14 cellular contexts compared by ENCODE assay signal in the genomic region with DNA sequence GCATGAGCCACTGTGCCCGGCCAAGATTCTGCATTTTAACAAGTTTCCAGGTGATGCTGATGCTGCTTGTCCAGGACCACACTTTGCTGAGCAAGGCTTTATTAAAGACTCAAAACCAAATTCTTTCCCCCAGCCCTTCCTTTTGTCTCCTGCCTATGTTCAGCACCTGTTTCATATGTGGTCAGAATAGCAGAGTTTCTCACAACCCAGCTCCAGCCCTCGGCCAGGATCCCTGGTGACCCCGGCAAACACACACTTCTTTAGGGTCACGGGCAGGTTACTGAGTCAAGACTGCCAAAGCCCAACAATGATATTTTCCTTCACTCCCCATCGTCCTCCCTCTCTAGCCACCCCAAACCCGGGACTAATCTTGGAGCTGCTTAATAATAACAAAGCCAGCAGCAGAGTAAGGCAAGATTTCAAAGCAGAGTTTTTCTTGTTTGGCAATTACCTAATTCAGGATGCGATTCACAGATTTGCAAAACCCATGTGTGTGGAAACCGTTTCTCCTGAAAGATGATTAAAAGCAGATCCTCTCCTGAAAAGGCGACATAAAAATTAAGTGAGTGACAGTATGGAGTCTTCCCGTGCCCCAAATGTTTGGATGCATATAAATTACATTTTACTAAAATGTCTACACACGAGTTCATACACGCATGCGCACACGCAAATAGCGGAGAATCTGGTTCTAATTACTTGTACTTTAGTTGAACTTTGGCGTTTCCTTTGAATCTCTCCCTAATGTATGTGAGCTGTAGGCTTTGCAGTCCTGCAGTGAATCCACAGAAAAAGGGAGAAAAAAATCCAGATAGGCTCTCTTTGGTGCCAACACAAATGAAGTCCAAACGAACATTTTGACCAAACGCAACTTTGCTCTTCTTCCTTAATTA. TPM values are rescaled to one million over a fixed set of nuclear protein-coding genes. Genes with fewer than 3 reads are reported as not detected.
DNase-seq lines count a peak whose midpoint lies in the region; ATAC-seq and TF ChIP-seq lines count a peak whose summit lies in the region.
"Had no signal": no experiment of that assay in that cellular context is flagged by ENCODE, and none has a peak within 500 bp of the region (broad histone marks: within the 10 kb centered on the region; RNA-seq: fewer than 3 reads in every experiment).

No MANE protein-coding gene starts in this region.

- DNase-seq in BJ (ENCODE audit: low read depth), result peak; percentile 39
- DNase-seq in RPMI8226, result peak; percentile 87
- peak in 1 of 2 donors; percentile 86 for DNase-seq in fibroblast of lung (ENCODE audit: low read depth in 2 of 2)
- no peak for DNase-seq in psoas muscle
- DNase-seq in hypothalamus (lab: John Stamatoyannopoulos, UW), result no peak
- DNase-seq: activated B cell treated with CpG ODN at 0.5 μM for 24 hours; effector memory CD4-positive, alpha-beta T cell; left lung had no signal

- H3K36me3 ChIP-seq in BJ (ENCODE audit: control insufficient read depth, insufficient read depth, low read length) (no peaks in the 10 kb centered on the region), fibroblast of lung (ENCODE audit: control insufficient read depth, insufficient read depth, low read length) (no peaks in the 10 kb centered on the region), psoas muscle (ENCODE audit: insufficient read depth in 1 of 2, low read depth in 1 of 2) (no peaks in the 10 kb centered on the region)
- H3K36me3 ChIP-seq: left lung had no signal

- WGBS in psoas muscle, 3 donors, result 56 to 66% (median 65%) methylated on average over 18 of the region's 18 CpGs

- peak overlapping the region; percentile 71 for H3K27ac ChIP-seq in fibroblast of lung (ENCODE audit: insufficient read depth, low read length)
- peak overlapping the region; percentile 72 for H3K27ac ChIP-seq in psoas muscle
- H3K27ac ChIP-seq: HL-60 had no signal

- H3K79me2 ChIP-seq in fibroblast of lung (ENCODE audit: control insufficient read depth, insufficient read depth, low read length), result no peaks in the 10 kb centered on the region

- H3K4me3 ChIP-seq in BJ (ENCODE audit: low read depth, low read length) (peak overlapping the region; percentile 7; the same call in 1 of the 2 replicates), fibroblast of lung (replicated peaks in 1 of 4; ENCODE audit: control extremely low read depth in 1 of 4, insufficient read depth in 1 of 4, low read depth in 3 of 4, low read length in 4 of 4) (peak overlapping the region; percentile 13 to 50 (median 24)), psoas muscle (peak overlapping the region; percentile 39)
- H3K4me3 ChIP-seq: left lung had no signal

- no peak for TF ChIP-seq CTCF in BJ (IDR thresholded peaks at IDR 0.05; ENCODE audit: insufficient read depth, low read depth, low read length)
- TF ChIP-seq CTCF in fibroblast of lung (conservative IDR thresholded peaks at IDR 0.05 in 1 of 2, IDR thresholded peaks at IDR 0.05 in 1 of 2; ENCODE audit: low read depth in 1 of 2, low read length in 2 of 2), result no peak
- no peak for TF ChIP-seq CTCF in psoas muscle (IDR thresholded peaks at IDR 0.05)

- intact Hi-C loops in psoas muscle (cut with DNase I), result no loop called here

- ATAC-seq in psoas muscle (no peak), GM18858 (IDR thresholded peaks at IDR 0.05; ENCODE audit: unreplicated experiment) (no peak), HG03354 (IDR thresholded peaks at IDR 0.05; ENCODE audit: poor library complexity, severe bottlenecking, unreplicated experiment) (no peak), GM21390 (IDR thresholded peaks at IDR 0.05; ENCODE audit: unreplicated experiment) (no peak)
- ATAC-seq: HCT116 had no signal

- H2AFZ ChIP-seq in fibroblast of lung (ENCODE audit: low read length), result peak overlapping the region; percentile 70

- no peaks in the 10 kb centered on the region for H3K27me3 ChIP-seq in BJ (ENCODE audit: control insufficient read depth, insufficient read depth, low read length)
- no peaks in the 10 kb centered on the region for H3K27me3 ChIP-seq in fibroblast of lung (ENCODE audit: control insufficient read depth, insufficient read depth, low read length)
- no peaks in the 10 kb centered on the region for H3K27me3 ChIP-seq in psoas muscle (ENCODE audit: insufficient read depth in 3 of 3, low read length in 2 of 3)
- H3K27me3 ChIP-seq: left lung had no signal

- H3K4me2 ChIP-seq in fibroblast of lung (ENCODE audit: extremely low read depth, insufficient read depth, low read length), result peak overlapping the region; percentile 53

- H3K4me1 ChIP-seq in fibroblast of lung (ENCODE audit: control insufficient read depth, extremely low read depth, insufficient read depth, low read length), result peaks cover 25% of the 10 kb centered on the region
- peaks cover 68% of the 10 kb centered on the region for H3K4me1 ChIP-seq in psoas muscle

- CTCF ChIA-PET in BJ (lab: Yijun Ruan, JAX), result interaction anchor here (0.8 to 2.8 kb wide), 9 partner anchors 11 to 432 kb away, joined by 3 to 12 read pairs (median 4); no protein-coding TSS in a partner anchor

- H4K20me1 ChIP-seq in fibroblast of lung (ENCODE audit: control insufficient read depth, extremely low read depth, insufficient read depth, low read length), result no peaks in the 10 kb centered on the region

- no peak overlapping the region for H3K9ac ChIP-seq in fibroblast of lung (ENCODE audit: insufficient read depth, low read length)

- H3K9me3 ChIP-seq in fibroblast of lung (ENCODE audit: control insufficient read depth, insufficient read depth, low read depth, low read length) (no peaks in the 10 kb centered on the region), psoas muscle (no peaks in the 10 kb centered on the region)
- H3K9me3 ChIP-seq: left lung had no signal

- POLR2A ChIA-PET in BJ (lab: Charles Lee), result interaction anchor here (0.7 kb wide), 1 partner anchor 24 kb away, joined by 21 read pairs; no protein-coding TSS in a partner anchor

RNA-seq across cellular contexts. Expression of a gene that starts 25.7 kb away (rescaled TPM):
- polyA plus RNA-seq in BJ (2011; rRNA removed), result 7.8 and 10.1 TPM in 2 replicates
- polyA minus RNA-seq in BJ (2011; rRNA and poly(A)+ RNA removed), result 13.2 and 19.9 TPM in 2 replicates
- total RNA-seq in fibroblast of lung, result 9.4 and 10.3 TPM in 2 replicates
- 2.3 and 13.3 TPM in 2 replicates for polyA plus RNA-seq in fibroblast of lung
- 1.5 and 7.2 TPM in 2 replicates for polyA plus RNA-seq in fibroblast of lung (2012)
- polyA minus RNA-seq in fibroblast of lung (ENCODE audit: low replicate concordance), result 4.4 and 6.8 TPM in 2 replicates
- total RNA-seq in psoas muscle, result 1 to 10 TPM; 1.3 to 5.4 (median 1.9) TPM
- 1 to 10 TPM; 1.1 to 2.0 (median 1.9) TPM for polyA plus RNA-seq in psoas muscle
- total RNA-seq: activated B cell treated with CpG ODN at 0.5 μM for 24 hours; activated T-helper 2 cell treated with anti-CD3 and anti-CD28 coated beads, Interferon-gamma antibody, Interleukin-2, Interleukin-4, amounts not matched to agents 10 μg/mL and 5 μg/mL and 100 μg/mL, durations not matched to agents 14 hours and 24 hours and 36 hours had no signal

Comparison
In these comparisons a context has a peak if more than half of its experiments do, and no peak if none do; other contexts are left out.
1. DNase-seq: peak in BJ (single experiment) and RPMI8226 (single experiment); none in psoas muscle (0 of 2) and hypothalamus (0 of 51).
2. Peak in every context shown above with its lines, with median percentiles within 50 percentile points of each other: H3K4me3 ChIP-seq.